Comparison of ENCODE assay signal across 16 cellular contexts in the genomic region with DNA sequence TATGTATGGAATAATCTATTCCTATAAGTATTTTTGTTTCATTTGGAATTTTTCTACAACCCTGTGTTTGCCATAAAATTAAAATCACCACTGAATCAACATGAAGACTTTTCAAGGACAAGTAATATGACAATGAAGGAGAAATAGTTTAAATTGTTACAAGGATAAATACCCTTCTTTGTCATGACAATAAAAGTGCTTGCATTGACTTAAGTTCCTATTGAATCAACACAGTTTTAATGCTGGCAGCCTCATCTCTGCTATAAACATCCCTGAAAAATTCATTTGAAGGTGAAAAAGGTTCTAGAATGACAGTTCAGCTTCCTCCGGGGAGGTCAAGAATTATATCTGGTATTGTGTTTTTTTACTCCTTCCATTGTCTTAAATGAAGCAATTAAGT.
DNase-seq lines count a peak whose midpoint lies in the region; ATAC-seq and TF ChIP-seq lines count a peak whose summit lies in the region.
"Had no signal": no experiment of that assay in that cellular context is flagged by ENCODE, and none has a peak within 500 bp of the region (broad histone marks: within the 10 kb centered on the region; RNA-seq: fewer than 3 reads in every experiment).

No MANE protein-coding gene starts in this region.

- H2BK5ac ChIP-seq in neuronal stem cell (ENCODE audit: low read length), result no peak overlapping the region

- H2BK120ac ChIP-seq in neuronal stem cell (ENCODE audit: low read depth, low read length), result no peak overlapping the region

- no peak overlapping the region for H3K14ac ChIP-seq in neuronal stem cell (ENCODE audit: low read length)

- no peak overlapping the region for H2BK15ac ChIP-seq in neuronal stem cell (ENCODE audit: low read length)

- H3K9ac ChIP-seq in PC-3 (ENCODE audit: low read length) (no peak overlapping the region), neuronal stem cell (ENCODE audit: low read depth, low read length, poor library complexity) (no peak overlapping the region)
- H3K9ac ChIP-seq: BLaER1 treated with 17β-estradiol and CSF1 and Interleukin-3, amounts not matched to agents 10 nM and 100 nM had no signal

- H3K4me3 ChIP-seq in PC-3 (ENCODE audit: low read length), result no peak overlapping the region
- H3K4me3 ChIP-seq in neuronal stem cell (ENCODE audit: low read length in 2 of 2), result no peak overlapping the region
- H3K4me3 ChIP-seq: BLaER1 treated with 17β-estradiol and CSF1 and Interleukin-3, amounts not matched to agents 10 nM and 100 nM had no signal

- no peak overlapping the region for H3K4me3 Mint-ChIP-seq in WTC11
- H3K4me3 Mint-ChIP-seq: B cell; CD4-positive, alpha-beta T cell; CD8-positive, alpha-beta T cell had no signal

- intact Hi-C loops in PC-3 (cut with micrococcal nuclease), result no loop called here

- no peak overlapping the region for H3K18ac ChIP-seq in neuronal stem cell (ENCODE audit: low read length)

- H3K23ac ChIP-seq in neuronal stem cell (ENCODE audit: low read depth, low read length, poor library complexity), result no peak overlapping the region

- H3K9me3 Mint-ChIP-seq in WTC11, result peaks cover 24% of the 10 kb centered on the region

- H3K4me1 Mint-ChIP-seq in WTC11, result peaks cover 10% of the 10 kb centered on the region
- H3K4me1 Mint-ChIP-seq: B cell had no signal

- ATAC-seq in PC-3 (peak; percentile 74), WTC11 (no peak), SK-N-SH treated with all-trans-retinoic acid at 6 μM for 48 hours (no peak)
- ATAC-seq: CD8-positive, alpha-beta T cell had no signal

- H3K4me2 ChIP-seq in PC-3 (ENCODE audit: low read length) (no peak overlapping the region), neuronal stem cell (ENCODE audit: insufficient read depth, low read length, poor library complexity, severe bottlenecking) (no peak overlapping the region)
- H3K4me2 ChIP-seq: BLaER1 treated with 17β-estradiol and CSF1 and Interleukin-3, amounts not matched to agents 10 nM and 100 nM had no signal

- no peaks in the 10 kb centered on the region for H3F3A ChIP-seq in PC-3 (ENCODE audit: low read length, unreplicated experiment)

- no peaks in the 10 kb centered on the region for H3K27me3 ChIP-seq in PC-3 (ENCODE audit: low read length)
- H3K27me3 ChIP-seq in neuronal stem cell (ENCODE audit: control insufficient read depth in 3 of 3, insufficient read depth in 3 of 3, low read depth in 1 of 3, low read length in 3 of 3), result no peaks in the 10 kb centered on the region
- H3K27me3 ChIP-seq: BLaER1 treated with 17β-estradiol and CSF1 and Interleukin-3, amounts not matched to agents 10 nM and 100 nM had no signal

- no peaks in the 10 kb centered on the region for H3K9me3 ChIP-seq in PC-3 (ENCODE audit: low read length)
- peaks cover 0 to 6% of the 10 kb centered on the region in 2 donors for H3K9me3 ChIP-seq in neuronal stem cell (replicated peaks in 1 of 2; ENCODE audit: control insufficient read depth in 2 of 2, insufficient read depth in 1 of 2, low read depth in 1 of 2, low read length in 2 of 2)
- H3K9me3 ChIP-seq: BLaER1 treated with 17β-estradiol and CSF1 and Interleukin-3, amounts not matched to agents 10 nM and 100 nM; Caco-2 had no signal

- TF ChIP-seq CTCF in PC-3 (conservative IDR thresholded peaks at IDR 0.05; ENCODE audit: low read depth, low read length) (no peak), WTC11 (IDR thresholded peaks at IDR 0.05) (no peak)

- no peak overlapping the region for H4K8ac ChIP-seq in neuronal stem cell (ENCODE audit: low read depth, low read length)

- BruUV-seq in PC-3 (replicated peaks; lab: Mats Ljungman, UMichigan), result no TSS peak

- H2BK12ac ChIP-seq in neuronal stem cell (ENCODE audit: low read length), result no peak overlapping the region

- POLR2A ChIA-PET in PC-3 (lab: Charles Lee; ENCODE audit: unreplicated experiment), result no interaction called here
- POLR2A ChIA-PET in WTC11 (lab: Charles Lee), result no interaction called here

- no peak overlapping the region for H4K91ac ChIP-seq in neuronal stem cell (ENCODE audit: low read depth, low read length, poor library complexity)

- H2AFZ ChIP-seq in PC-3 (ENCODE audit: low read length) (no peak overlapping the region), neuronal stem cell (ENCODE audit: low read length) (peak overlapping the region; percentile 38)

- no peaks in the 10 kb centered on the region for H3K79me2 ChIP-seq in PC-3 (ENCODE audit: low read length)

- WGBS in neuronal stem cell (ENCODE audit: extremely low coverage in 2 of 2, insufficient read length in 2 of 2, insufficient replicate concordance in 1 of 2), 2 donors, result no CpG with 5 or more reads among the region's 1 CpG

- no peaks in the 10 kb centered on the region for H3K9me2 ChIP-seq in PC-3 (replicated peaks; ENCODE audit: low read length)

- no peak overlapping the region for H3K27ac Mint-ChIP-seq in WTC11
- H3K27ac Mint-ChIP-seq: B cell; CD4-positive, alpha-beta T cell; CD8-positive, alpha-beta T cell had no signal

- no peaks in the 10 kb centered on the region for H3K79me1 ChIP-seq in neuronal stem cell (ENCODE audit: low read depth, low read length)

- H3K36me3 Mint-ChIP-seq in WTC11, result peaks cover 4% of the 10 kb centered on the region; the same call in 1 of the 2 replicates
- H3K36me3 Mint-ChIP-seq: CD8-positive, alpha-beta T cell had no signal

- H3K27ac ChIP-seq in PC-3 (ENCODE audit: low read length) (no peak overlapping the region), neuronal stem cell (replicated peaks; ENCODE audit: low read length) (no peak overlapping the region)
- H3K27ac ChIP-seq: BLaER1 treated with 17β-estradiol and CSF1 and Interleukin-3, amounts not matched to agents 10 nM and 100 nM; C4-2B had no signal

- CTCF ChIA-PET in PC-3 (lab: Charles Lee) (no interaction called here), WTC11 (lab: Charles Lee) (no interaction called here)

- H2AK5ac ChIP-seq in neuronal stem cell (ENCODE audit: low read depth, low read length), result no peak overlapping the region

- no peaks in the 10 kb centered on the region for H3K27me3 Mint-ChIP-seq in WTC11 (ENCODE audit: low read depth)
- H3K27me3 Mint-ChIP-seq: B cell; CD4-positive, alpha-beta T cell had no signal

- DNase-seq in PC-3, result no peak
- DNase-seq in neuronal stem cell (ENCODE audit: low spot score), result no peak
- DNase-seq in WTC11 (ENCODE audit: low spot score), result no peak
- DNase-seq in NCI-H1417 treated with DMSO at 0.1 percent for 48 hours (lab: John Stamatoyannopoulos, UW), result no peak
- DNase-seq: 8988T; ACHN; Caco-2; Calu3; CD4-positive, alpha-beta T cell; CD8-positive, alpha-beta T cell; DMS79 treated with DMSO at 0.1 percent for 48 hours; GF-D8 had no signal

- H3K36me3 ChIP-seq in PC-3 (ENCODE audit: low read depth, low read length) (no peaks in the 10 kb centered on the region), neuronal stem cell (replicated peaks in 1 of 2; ENCODE audit: control insufficient read depth in 2 of 2, insufficient read depth in 2 of 2, low read length in 2 of 2) (no peaks in the 10 kb centered on the region)
- H3K36me3 ChIP-seq: BLaER1 treated with 17β-estradiol and CSF1 and Interleukin-3, amounts not matched to agents 10 nM and 100 nM had no signal

- no peak overlapping the region for H3K4ac ChIP-seq in neuronal stem cell (ENCODE audit: low read length)

- no peaks in the 10 kb centered on the region for H4K20me1 ChIP-seq in PC-3 (ENCODE audit: low read length)
- H4K20me1 ChIP-seq: BLaER1 treated with 17β-estradiol and CSF1 and Interleukin-3, amounts not matched to agents 10 nM and 100 nM had no signal

- H3K4me1 ChIP-seq in PC-3 (ENCODE audit: insufficient read depth, low read length) (no peaks in the 10 kb centered on the region), neuronal stem cell (ENCODE audit: control insufficient read depth in 2 of 2, insufficient read depth in 1 of 2, low read depth in 1 of 2, low read length in 2 of 2) (no peaks in the 10 kb centered on the region)
- H3K4me1 ChIP-seq: BLaER1 treated with 17β-estradiol and CSF1 and Interleukin-3, amounts not matched to agents 10 nM and 100 nM; Caco-2 had no signal

TF ChIP-seq in WTC11, 78 proteins besides CTCF, POLR2A, EP300 and RAD21:
- TF ChIP-seq ZNF281 (CRISPR knock-in tag; IDR thresholded peaks at IDR 0.05), result no peak

TF ChIP-seq in SK-N-SH treated with all-trans-retinoic acid at 6 μM for 48 hours, 23 proteins besides CTCF, POLR2A, EP300 and RAD21:
- no peak for TF ChIP-seq CSDC2 (CRISPR knock-in tag; IDR thresholded peaks at IDR 0.05)
- no peak for TF ChIP-seq ZNF8 (CRISPR knock-in tag; IDR thresholded peaks at IDR 0.05)
- TF ChIP-seq ZC3H10 (CRISPR knock-in tag; IDR thresholded peaks at IDR 0.05), result no peak
- TF ChIP-seq, protein P1, sequence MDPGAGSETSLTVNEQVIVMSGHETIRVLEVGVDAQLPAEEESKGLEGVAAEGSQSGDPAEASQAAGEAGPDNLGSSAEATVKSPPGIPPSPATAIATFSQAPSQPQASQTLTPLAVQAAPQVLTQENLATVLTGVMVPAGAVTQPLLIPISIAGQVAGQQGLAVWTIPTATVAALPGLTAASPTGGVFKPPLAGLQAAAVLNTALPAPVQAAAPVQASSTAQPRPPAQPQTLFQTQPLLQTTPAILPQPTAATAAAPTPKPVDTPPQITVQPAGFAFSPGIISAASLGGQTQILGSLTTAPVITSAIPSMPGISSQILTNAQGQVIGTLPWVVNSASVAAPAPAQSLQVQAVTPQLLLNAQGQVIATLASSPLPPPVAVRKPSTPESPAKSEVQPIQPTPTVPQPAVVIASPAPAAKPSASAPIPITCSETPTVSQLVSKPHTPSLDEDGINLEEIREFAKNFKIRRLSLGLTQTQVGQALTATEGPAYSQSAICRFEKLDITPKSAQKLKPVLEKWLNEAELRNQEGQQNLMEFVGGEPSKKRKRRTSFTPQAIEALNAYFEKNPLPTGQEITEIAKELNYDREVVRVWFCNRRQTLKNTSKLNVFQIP (CRISPR knock-in tag; IDR thresholded peaks at IDR 0.05; ENCODE audit: borderline replicate concordance, low read depth), result no peak
- TF ChIP-seq OSR1 (CRISPR knock-in tag; IDR thresholded peaks at IDR 0.05), result no peak
